ENCODE assay signal across 9 cellular contexts in genomic region chr7:112448891-112449290, GRCh38. TPM values are rescaled to one million over a fixed set of nuclear protein-coding genes. Genes with fewer than 3 reads are reported as not detected.
DNase-seq lines count a peak whose midpoint lies in the region; ATAC-seq, FAIRE-seq and TF ChIP-seq lines count a peak whose summit lies in the region.
"Had no signal": no experiment of that assay in that cellular context is flagged by ENCODE, and none has a peak within 500 bp of the region (broad histone marks: within the 10 kb centered on the region; RNA-seq: fewer than 3 reads in every experiment).

No MANE protein-coding gene starts in this region.

- H3K4me3 ChIP-seq in CD4-positive, alpha-beta memory T cell (ENCODE audit: low read length in 2 of 2) = no peak overlapping the region

- H3K4me1 Mint-ChIP-seq in CD4-positive, alpha-beta memory T cell = peaks cover 23 to 40% (median 34%) of the 10 kb centered on the region in 4 donors
- H3K4me1 Mint-ChIP-seq in dendritic cell treated with granulocyte-macrophage colony-stimulating factor and Interleukin-4, amounts not matched to agents 40 ng/mL and 50 ng/mL, for 4 days (ENCODE audit: low read depth) = peaks cover 33% of the 10 kb centered on the region
- peaks cover 33% of the 10 kb centered on the region for H3K4me1 Mint-ChIP-seq in osteocyte (ENCODE audit: unreplicated experiment)

- peak overlapping the region in 7 of 8 donors; percentile 27 to 100 (median 98) for H3K4me3 Mint-ChIP-seq in CD4-positive, alpha-beta memory T cell
- H3K4me3 Mint-ChIP-seq in dendritic cell treated with granulocyte-macrophage colony-stimulating factor and Interleukin-4, amounts not matched to agents 40 ng/mL and 50 ng/mL, for 4 days = no peak overlapping the region
- peak overlapping the region; percentile 96 for H3K4me3 Mint-ChIP-seq in osteocyte (ENCODE audit: unreplicated experiment)

- H3K4me1 ChIP-seq in CD4-positive, alpha-beta memory T cell (ENCODE audit: insufficient read depth, low read length) = peaks cover 35% of the 10 kb centered on the region

- H3K36me3 Mint-ChIP-seq in CD4-positive, alpha-beta memory T cell = peaks cover 0 to 12% of the 10 kb centered on the region in 2 donors
- peaks cover 14% of the 10 kb centered on the region for H3K36me3 Mint-ChIP-seq in dendritic cell treated with granulocyte-macrophage colony-stimulating factor and Interleukin-4, amounts not matched to agents 40 ng/mL and 50 ng/mL, for 4 days (ENCODE audit: low read depth)
- no peaks in the 10 kb centered on the region for H3K36me3 Mint-ChIP-seq in osteocyte (ENCODE audit: unreplicated experiment)

- intact Hi-C loops in CD4-positive, alpha-beta memory T cell (cut with micrococcal nuclease) = loop anchor here (1.0 to 2.0 kb wide), 2 partner anchors 26 to 57 kb away; no protein-coding TSS in a partner anchor
- intact Hi-C loops in dendritic cell treated with granulocyte-macrophage colony-stimulating factor and Interleukin-4, amounts not matched to agents 40 ng/mL and 50 ng/mL, for 4 days (cut with micrococcal nuclease) = loop anchor here (10.0 kb wide), 1 partner anchor 884 kb away; the partner anchor contains the start of gene IMMP2L

- H3K9me3 ChIP-seq in CD4-positive, alpha-beta memory T cell (ENCODE audit: control insufficient read depth in 1 of 2, low read length in 2 of 2) = no peaks in the 10 kb centered on the region

- FAIRE-seq in RCC 7860 (lab: Jason Lieb, UNC) = no peak

- peaks cover 0 to 7% (median 0%) of the 10 kb centered on the region in 8 donors for H3K9me3 Mint-ChIP-seq in CD4-positive, alpha-beta memory T cell
- no peaks in the 10 kb centered on the region for H3K9me3 Mint-ChIP-seq in dendritic cell treated with granulocyte-macrophage colony-stimulating factor and Interleukin-4, amounts not matched to agents 40 ng/mL and 50 ng/mL, for 4 days
- H3K9me3 Mint-ChIP-seq in osteocyte (ENCODE audit: unreplicated experiment) = no peaks in the 10 kb centered on the region

- POLR2A ChIA-PET in CD4-positive, alpha-beta memory T cell (lab: Charles Lee; ENCODE audit: partially characterized antibody) = interaction anchor here (2.6 to 3.5 kb wide), 3 partner anchors 10 to 491 kb away, joined by 16 to 39 read pairs (median 23); partner anchors contain the start of genes DOCK4 and ZNF277

- no peak for TF ChIP-seq CTCF in osteocyte (IDR thresholded peaks at IDR 0.05)

- ATAC-seq in HG02610 (IDR thresholded peaks at IDR 0.05; ENCODE audit: unreplicated experiment) (no peak), GM21447 (IDR thresholded peaks at IDR 0.05; ENCODE audit: unreplicated experiment) (no peak)

- no peaks in the 10 kb centered on the region for H3K27me3 ChIP-seq in CD4-positive, alpha-beta memory T cell (ENCODE audit: insufficient read depth, low read length)

- H3K27ac Mint-ChIP-seq in CD4-positive, alpha-beta memory T cell = peak overlapping the region in 4 of 7 donors; percentile 59 to 100 (median 98)
- H3K27ac Mint-ChIP-seq in dendritic cell treated with granulocyte-macrophage colony-stimulating factor and Interleukin-4, amounts not matched to agents 40 ng/mL and 50 ng/mL, for 4 days = peak overlapping the region; percentile 3
- H3K27ac Mint-ChIP-seq in osteocyte (ENCODE audit: unreplicated experiment) = peak overlapping the region; percentile 97

- no peak for DNase-seq in CD4-positive, alpha-beta memory T cell
- DNase-seq in M059J (ENCODE audit: low read depth) = peak; percentile 15
- DNase-seq in osteocyte (ENCODE audit: extremely low spot score, unreplicated experiment) = no peak
- DNase-seq in RCC 7860 (ENCODE audit: low spot score) = no peak
- DNase-seq in NCI-H2227 (lab: John Stamatoyannopoulos, UW; ENCODE audit: unreplicated experiment) = no peak
- DNase-seq: DMS 273 treated with DMSO at 0.1 percent for 48 hours had no signal

- H3K36me3 ChIP-seq in CD4-positive, alpha-beta memory T cell (ENCODE audit: insufficient read depth, low read length) = no peaks in the 10 kb centered on the region

- H3K27ac ChIP-seq in CD4-positive, alpha-beta memory T cell (ENCODE audit: low read depth, low read length) = no peak overlapping the region

- CTCF ChIA-PET in CD4-positive, alpha-beta memory T cell (lab: Charles Lee; ENCODE audit: partially characterized antibody) = interaction anchor here (1.0 kb wide), 1 partner anchor 34 kb away, joined by 5 read pairs; no protein-coding TSS in a partner anchor

- H3K27me3 Mint-ChIP-seq in CD4-positive, alpha-beta memory T cell = no peaks in the 10 kb centered on the region
- H3K27me3 Mint-ChIP-seq in dendritic cell treated with granulocyte-macrophage colony-stimulating factor and Interleukin-4, amounts not matched to agents 40 ng/mL and 50 ng/mL, for 4 days = no peaks in the 10 kb centered on the region
- no peaks in the 10 kb centered on the region for H3K27me3 Mint-ChIP-seq in osteocyte (ENCODE audit: unreplicated experiment)

RNA-seq across cellular contexts. Expression of gene IFRD1, which starts 1.4 kb away (rescaled TPM):
- total RNA-seq in CD4-positive, alpha-beta memory T cell = 10 to 100 TPM; 54.2 to 57.0 TPM
- polyA plus RNA-seq in CD4-positive, alpha-beta memory T cell = 10 to 100 TPM; 19.8 to 33.0 TPM
- total RNA-seq in M059J (2014; rRNA removed; shearing (Covaris generic)) = 60.2 and 78.6 TPM in 2 replicates
- total RNA-seq in osteocyte = 75.2 and 78.3 TPM in 2 replicates

RNA-seq across cellular contexts. Expression of gene LSMEM1, which starts 31.9 kb away (rescaled TPM):
- total RNA-seq in CD4-positive, alpha-beta memory T cell = 1 to 10 TPM; 2.3 to 2.6 TPM
- polyA plus RNA-seq in CD4-positive, alpha-beta memory T cell = under 1 TPM in 1 of 2 donors, not detected in 1; 0.28 TPM
- 1.3 TPM in 1 of 2 replicates, not detected in the other for total RNA-seq in M059J (2014; rRNA removed; shearing (Covaris generic))
- total RNA-seq in osteocyte = 1.5 and 2.3 TPM in 2 replicates

Comparison
In these comparisons a context has a peak if more than half of its experiments do, and no peak if none do; other contexts are left out.
1. H3K27ac Mint-ChIP-seq: peak in every context shown above with its lines; median percentile 98 in CD4-positive, alpha-beta memory T cell; 97 in osteocyte; 3 in dendritic cell treated with granulocyte-macrophage colony-stimulating factor and Interleukin-4, amounts not matched to agents 40 ng/mL and 50 ng/mL, for 4 days.